Comparison of ENCODE assay signal across 22 cellular contexts in genomic region chr19:35274323-35274722, GRCh38. TPM values are rescaled to one million over a fixed set of nuclear protein-coding genes. Genes with fewer than 3 reads are reported as not detected.
DNase-seq lines count a peak whose midpoint lies in the region; ATAC-seq and TF ChIP-seq lines count a peak whose summit lies in the region.
"Had no signal": no experiment of that assay in that cellular context is flagged by ENCODE, and none has a peak within 500 bp of the region (broad histone marks: within the 10 kb centered on the region; RNA-seq: fewer than 3 reads in every experiment).

No MANE protein-coding gene starts in this region.

- no peak overlapping the region for H3K9ac ChIP-seq in PC-3 (ENCODE audit: low read length)
- H3K9ac ChIP-seq: KMS-11 had no signal

- H3K4me1 ChIP-seq in HEK293 (ENCODE audit: control insufficient read depth, insufficient read depth, low read length) (peaks cover 7% of the 10 kb centered on the region), OCI-LY7 (ENCODE audit: insufficient read depth, low read length, poor library complexity, severe bottlenecking) (peaks cover 15% of the 10 kb centered on the region), PC-3 (ENCODE audit: insufficient read depth, low read length) (peaks cover 6% of the 10 kb centered on the region)
- H3K4me1 ChIP-seq: SJCRH30 had no signal

- H3K27me3 Mint-ChIP-seq in stimulated activated memory B cell treated with anti-CD40 and anti-IgM and Interleukin-4, amounts not matched to agents 10 μg/mL and 1 μg/mL and 100 μg/mL, for 72 hours = no peaks in the 10 kb centered on the region

- no peak for TF ChIP-seq CTCF in HEK293 (tag by site-specific recombination; IDR thresholded peaks at IDR 0.05)
- TF ChIP-seq CTCF in RWPE1 (conservative IDR thresholded peaks at IDR 0.05; ENCODE audit: low read depth) = no peak
- no peak for TF ChIP-seq CTCF in dorsolateral prefrontal cortex (IDR thresholded peaks at IDR 0.05 in 54 of 56, conservative IDR thresholded peaks at IDR 0.05 in 2 of 56; ENCODE audit: low read depth in 1 of 56, partially characterized antibody in 56 of 56)
- no peak for TF ChIP-seq CTCF in OCI-LY7 (conservative IDR thresholded peaks at IDR 0.05; ENCODE audit: low read length)
- no peak for TF ChIP-seq CTCF in PC-3 (conservative IDR thresholded peaks at IDR 0.05; ENCODE audit: low read depth, low read length)

- H3K9me2 ChIP-seq in OCI-LY7 (ENCODE audit: insufficient read depth, low read length) (no peaks in the 10 kb centered on the region), PC-3 (replicated peaks; ENCODE audit: low read length) (no peaks in the 10 kb centered on the region)

- peaks cover 55% of the 10 kb centered on the region for H3K4me1 Mint-ChIP-seq in stimulated activated memory B cell treated with anti-CD40 and anti-IgM and Interleukin-4, amounts not matched to agents 10 μg/mL and 1 μg/mL and 100 μg/mL, for 72 hours

- H3K9me3 ChIP-seq in HEK293 (ENCODE audit: control insufficient read depth, insufficient read depth, low read depth, low read length) = no peaks in the 10 kb centered on the region
- H3K9me3 ChIP-seq in OCI-LY7 (ENCODE audit: low read length) = no peaks in the 10 kb centered on the region
- no peaks in the 10 kb centered on the region for H3K9me3 ChIP-seq in PC-3 (ENCODE audit: low read length)
- H3K9me3 ChIP-seq: SJCRH30 had no signal

- DNase-seq in RWPE1 (ENCODE audit: low spot score) = no peak
- DNase-seq in dorsolateral prefrontal cortex = no peak
- DNase-seq in OCI-LY7 (ENCODE audit: low spot score) = no peak
- no peak for DNase-seq in OCI-M1 (lab: John Stamatoyannopoulos, UW)
- DNase-seq in PC-3 = no peak
- DNase-seq: ACHN, DMS79, H9, NCI-H1048, NCI-H1436, NCI-H1930, NCI-H226, NCI-H524, NCI-H82, PC-9, SJCRH30 had no signal

- H3K79me2 ChIP-seq in OCI-LY7 (ENCODE audit: insufficient read depth, low read depth, low read length) (no peaks in the 10 kb centered on the region), PC-3 (ENCODE audit: low read length) (peaks cover 7% of the 10 kb centered on the region; the same call in 1 of the 2 replicates)

- H3K4me2 ChIP-seq in OCI-LY7 (ENCODE audit: low read length) (no peak overlapping the region), PC-3 (ENCODE audit: low read length) (no peak overlapping the region)
- H3K4me2 ChIP-seq: KMS-11, PC-9 had no signal

- BruUV-seq in OCI-LY7 (replicated peaks; lab: Mats Ljungman, UMichigan) (no TSS peak), PC-3 (replicated peaks; lab: Mats Ljungman, UMichigan) (no TSS peak)

- no peaks in the 10 kb centered on the region for H3K9me3 Mint-ChIP-seq in stimulated activated memory B cell treated with anti-CD40 and anti-IgM and Interleukin-4, amounts not matched to agents 10 μg/mL and 1 μg/mL and 100 μg/mL, for 72 hours
- H3K9me3 Mint-ChIP-seq: H9 had no signal

- H2AFZ ChIP-seq in OCI-LY7 (ENCODE audit: low read length) (no peak overlapping the region), PC-3 (ENCODE audit: low read length) (no peak overlapping the region)
- H2AFZ ChIP-seq: PC-9 had no signal

- H3K4me3 Mint-ChIP-seq in stimulated activated memory B cell treated with anti-CD40 and anti-IgM and Interleukin-4, amounts not matched to agents 10 μg/mL and 1 μg/mL and 100 μg/mL, for 72 hours = no peak overlapping the region
- H3K4me3 Mint-ChIP-seq: H9 had no signal

- intact Hi-C loops in dorsolateral prefrontal cortex (cut with DNase I) = loop anchor here (5.0 kb wide), 2 partner anchors 38 to 223 kb away; no protein-coding TSS in a partner anchor
- intact Hi-C loops in OCI-LY7 (cut with micrococcal nuclease; ENCODE audit: unreplicated experiment) = no loop called here
- intact Hi-C loops in PC-3 (cut with micrococcal nuclease) = no loop called here

- H3K27me3 ChIP-seq in dorsolateral prefrontal cortex = no peaks in the 10 kb centered on the region
- no peaks in the 10 kb centered on the region for H3K27me3 ChIP-seq in PC-3 (ENCODE audit: low read length)
- H3K27me3 ChIP-seq: SJCRH30 had no signal

- H3K27ac ChIP-seq in HEK293 (ENCODE audit: extremely low read depth, low read depth, low read length) (no peak overlapping the region), RWPE1 (peak overlapping the region; percentile 44), dorsolateral prefrontal cortex (peak overlapping the region in 44 of 59 donors; percentile 4 to 99 (median 66)), OCI-LY7 (ENCODE audit: low read depth, low read length, poor library complexity, severe bottlenecking) (no peak overlapping the region), PC-3 (ENCODE audit: low read length) (no peak overlapping the region)
- H3K27ac ChIP-seq: C4-2B, KMS-11, PC-9, SJCRH30 had no signal

- POLR2A ChIA-PET in HEK293 (lab: Yijun Ruan, JAX) (interaction anchor here (0.7 to 2.0 kb wide), 3 partner anchors 9 to 228 kb away, joined by 3 to 7 read pairs (median 3); no protein-coding TSS in a partner anchor), RWPE1 (lab: Yijun Ruan, JAX; ENCODE audit: low non-redundant PET) (no interaction called here), OCI-LY7 (lab: Charles Lee) (no interaction called here), PC-3 (lab: Charles Lee; ENCODE audit: unreplicated experiment) (no interaction called here)

- CTCF ChIA-PET in HEK293 (lab: Yijun Ruan, JAX) = interaction anchor here (0.5 to 3.8 kb wide), 6 partner anchors 9 to 393 kb away, joined by 3 to 17 read pairs (median 4); no protein-coding TSS in a partner anchor
- CTCF ChIA-PET in RWPE1 (lab: Yijun Ruan, JAX) = interaction anchor here (0.7 kb wide), 1 partner anchor 425 kb away, joined by 3 read pairs; no protein-coding TSS in a partner anchor
- CTCF ChIA-PET in OCI-LY7 (lab: Charles Lee; ENCODE audit: unreplicated experiment) = no interaction called here
- CTCF ChIA-PET in PC-3 (lab: Charles Lee) = no interaction called here

- H4K20me1 ChIP-seq in OCI-LY7 (ENCODE audit: insufficient read depth, low read length) (no peaks in the 10 kb centered on the region), PC-3 (ENCODE audit: low read length) (no peaks in the 10 kb centered on the region)

- H3K36me3 ChIP-seq in HEK293 (ENCODE audit: control insufficient read depth in 2 of 2, insufficient read depth in 1 of 2, low read length in 2 of 2) = peaks cover 78 to 91% of the 10 kb centered on the region in 2 experiments
- H3K36me3 ChIP-seq in OCI-LY7 (ENCODE audit: insufficient read depth, low read length) = peaks cover 82% of the 10 kb centered on the region
- no peaks in the 10 kb centered on the region; the same call in 1 of the 2 replicates for H3K36me3 ChIP-seq in PC-3 (ENCODE audit: low read depth, low read length)

- H3F3A ChIP-seq in PC-3 (ENCODE audit: low read length, unreplicated experiment) = no peaks in the 10 kb centered on the region

- no peak overlapping the region for H3K4me3 ChIP-seq in HEK293 (ENCODE audit: low read depth, low read length)
- peak overlapping the region in 1 of 59 donors; percentile 5 for H3K4me3 ChIP-seq in dorsolateral prefrontal cortex
- no peak overlapping the region for H3K4me3 ChIP-seq in OCI-LY7 (ENCODE audit: low read depth, low read length, poor library complexity, severe bottlenecking)
- no peak overlapping the region for H3K4me3 ChIP-seq in PC-3 (ENCODE audit: low read length)
- H3K4me3 ChIP-seq: PC-9, SJCRH30 had no signal

- H3K36me3 Mint-ChIP-seq in stimulated activated memory B cell treated with anti-CD40 and anti-IgM and Interleukin-4, amounts not matched to agents 10 μg/mL and 1 μg/mL and 100 μg/mL, for 72 hours = peaks cover 74% of the 10 kb centered on the region

- ATAC-seq in stimulated activated memory B cell treated with anti-CD40 and anti-IgM and Interleukin-4, amounts not matched to agents 10 μg/mL and 1 μg/mL and 100 μg/mL, for 72 hours = no peak
- ATAC-seq in PC-3 = no peak
- ATAC-seq: HepG2 had no signal

- peak overlapping the region; percentile 75 for H3K27ac Mint-ChIP-seq in stimulated activated memory B cell treated with anti-CD40 and anti-IgM and Interleukin-4, amounts not matched to agents 10 μg/mL and 1 μg/mL and 100 μg/mL, for 72 hours

TF ChIP-seq in HEK293, 187 proteins besides CTCF, POLR2A, EP300 and RAD21 (continues in another document):
- TF ChIP-seq ZNF280C (tag by site-specific recombination; IDR thresholded peaks at IDR 0.05) = no peak
- no peak for TF ChIP-seq ZNF777 (tag by site-specific recombination; IDR thresholded peaks at IDR 0.05; ENCODE audit: borderline replicate concordance)

RNA-seq across cellular contexts. Expression of gene USF2, which starts 5.6 kb away (rescaled TPM):
- 100 to 1,000 TPM; 141 to 299 (median 188) TPM for total RNA-seq in dorsolateral prefrontal cortex
- total RNA-seq in OCI-LY7 (2014; rRNA removed; shearing (Covaris generic)) = 100.0 and 105 TPM in 2 replicates
- total RNA-seq in OCI-LY7 (2022) = 155 and 181 TPM in 2 replicates
- total RNA-seq in PC-3 (2014; rRNA removed) = 102 and 103 TPM in 2 replicates

RNA-seq across cellular contexts. Expression of gene HAMP, which starts 8.0 kb away (rescaled TPM):
- total RNA-seq in dorsolateral prefrontal cortex (10 to 100 TPM in 42 of 120 experiments, 1 to 10 TPM in 68, under 1 TPM in 3, not detected in 7; 0.82 to 44.5 (median 6.7) TPM), OCI-LY7 (2022) (0.83 and 0.89 TPM in 2 replicates), PC-3 (2014; rRNA removed) (not detected in 2 replicates)
- 0.19 TPM in 1 of 2 replicates, not detected in the other for total RNA-seq in OCI-LY7 (2014; rRNA removed; shearing (Covaris generic))
- total RNA-seq: M059J had no signal

RNA-seq across cellular contexts. Expression of gene MAG, which starts 17.6 kb away (rescaled TPM):
- total RNA-seq in dorsolateral prefrontal cortex (1,000 to 10,000 TPM in 1 of 120 experiments, 100 to 1,000 TPM in 101, 10 to 100 TPM in 18; 27.9 to 1,472 (median 249) TPM), OCI-LY7 (2022) (8.4 and 10.1 TPM in 2 replicates), PC-3 (2014; rRNA removed) (not detected in 2 replicates)
- total RNA-seq in OCI-LY7 (2014; rRNA removed; shearing (Covaris generic)) = 4.6 and 6.2 TPM in 2 replicates
- total RNA-seq: H9, M059J had no signal

RNA-seq across cellular contexts. Expression of gene LSR, which starts 25.5 kb away (rescaled TPM):
- 10 to 100 TPM in 26 of 120 experiments, 1 to 10 TPM in 94; 3.1 to 18.0 (median 7.6) TPM for total RNA-seq in dorsolateral prefrontal cortex
- 15.0 and 22.9 TPM in 2 replicates for total RNA-seq in OCI-LY7 (2014; rRNA removed; shearing (Covaris generic))
- total RNA-seq in OCI-LY7 (2022) = 26.0 and 33.6 TPM in 2 replicates
- 80.3 and 91.0 TPM in 2 replicates for total RNA-seq in PC-3 (2014; rRNA removed)

RNA-seq across cellular contexts. Expression of gene FAM187B, which starts 45.8 kb away (rescaled TPM):
- total RNA-seq in dorsolateral prefrontal cortex = under 1 TPM in 3 of 120 experiments, not detected in 117; 0.53 to 0.62 (median 0.59) TPM
- not detected in 2 replicates for total RNA-seq in OCI-LY7 (2014; rRNA removed; shearing (Covaris generic))
- not detected in 2 replicates for total RNA-seq in OCI-LY7 (2022)
- total RNA-seq in PC-3 (2014; rRNA removed) = not detected in 2 replicates
- total RNA-seq: H9, HepG2, M059J, PC-9, SJCRH30 had no signal

Comparison
In these comparisons a context has a peak if more than half of its experiments do, and no peak if none do; other contexts are left out.
1. H3K27ac ChIP-seq: peak in RWPE1 (single experiment) and dorsolateral prefrontal cortex (44 of 59); none in HEK293 (single experiment), OCI-LY7 (single experiment) and PC-3 (single experiment).
2. CTCF ChIA-PET loops: an anchor here in HEK293 (0.5 to 3.8 kb wide) and RWPE1 (0.7 kb wide); none called in OCI-LY7 and PC-3.
3. intact Hi-C loops: an anchor here in dorsolateral prefrontal cortex (5.0 kb wide); none called in OCI-LY7 and PC-3.